1 cellular context compared by ENCODE assay signal in genomic region chr10:100817268-100817839, GRCh38.
TF ChIP-seq lines count a peak whose summit lies in the region.

No MANE protein-coding gene starts in this region.

TF ChIP-seq in SK-N-SH treated with all-trans-retinoic acid at 6 μM for 48 hours, 23 proteins besides CTCF, POLR2A, EP300 and RAD21 (continued from another document):
- no peak for TF ChIP-seq POU6F1 (CRISPR knock-in tag; IDR thresholded peaks at IDR 0.05; ENCODE audit: borderline replicate concordance, low read depth)
